Comparison of ENCODE assay signal across 24 cellular contexts in the genomic region with DNA sequence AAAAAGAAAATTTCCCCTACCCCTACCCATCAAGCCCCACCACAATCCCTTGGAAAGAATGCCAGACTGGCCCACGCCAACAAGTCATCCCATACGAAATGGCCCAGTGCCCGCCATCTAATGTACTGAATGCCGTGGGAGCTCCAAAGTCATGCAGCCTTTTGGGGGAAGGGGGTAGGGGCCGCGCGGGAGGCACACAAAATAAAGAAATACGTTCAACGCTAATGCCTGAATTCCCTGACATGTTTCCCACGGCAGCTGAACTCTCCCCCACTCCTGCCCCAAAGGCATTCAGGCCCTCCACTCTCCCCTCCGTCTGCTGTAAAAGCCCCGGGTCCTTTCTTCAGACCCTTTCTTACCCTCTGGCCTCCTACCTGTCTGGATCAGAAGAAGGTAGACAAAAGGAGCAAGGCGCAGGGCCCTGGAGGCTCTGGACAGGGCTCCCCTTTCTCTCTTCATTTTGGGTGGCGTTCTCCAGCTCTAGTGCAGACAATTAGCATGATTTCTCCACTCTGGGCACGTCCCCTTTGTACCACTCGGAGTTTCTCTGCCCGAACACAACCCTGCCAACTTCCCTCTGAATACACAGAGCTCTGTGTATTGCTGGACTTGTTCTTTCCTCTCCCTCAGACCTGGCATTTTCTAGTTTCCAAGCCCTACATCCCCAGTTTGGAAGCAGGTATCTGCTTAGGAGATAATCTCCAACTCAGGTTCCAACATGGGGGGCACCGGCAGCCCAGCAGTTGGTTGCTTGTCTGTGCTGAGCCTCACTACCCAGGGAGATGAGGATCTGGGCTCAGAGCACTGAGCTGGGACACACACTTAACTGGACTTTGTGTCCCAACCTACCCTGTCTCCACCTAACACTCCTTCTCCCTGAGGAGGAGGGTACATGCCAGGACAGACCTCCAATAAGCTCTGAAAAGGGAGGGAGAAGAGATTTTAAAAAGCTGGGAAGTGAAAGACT. TPM values are rescaled to one million over a fixed set of nuclear protein-coding genes. Genes with fewer than 3 reads are reported as not detected.
DNase-seq lines count a peak whose midpoint lies in the region; ATAC-seq, FAIRE-seq and TF ChIP-seq lines count a peak whose summit lies in the region.
"Had no signal": no experiment of that assay in that cellular context is flagged by ENCODE, and none has a peak within 500 bp of the region (broad histone marks: within the 10 kb centered on the region; RNA-seq: fewer than 3 reads in every experiment).

A gene with protein sequence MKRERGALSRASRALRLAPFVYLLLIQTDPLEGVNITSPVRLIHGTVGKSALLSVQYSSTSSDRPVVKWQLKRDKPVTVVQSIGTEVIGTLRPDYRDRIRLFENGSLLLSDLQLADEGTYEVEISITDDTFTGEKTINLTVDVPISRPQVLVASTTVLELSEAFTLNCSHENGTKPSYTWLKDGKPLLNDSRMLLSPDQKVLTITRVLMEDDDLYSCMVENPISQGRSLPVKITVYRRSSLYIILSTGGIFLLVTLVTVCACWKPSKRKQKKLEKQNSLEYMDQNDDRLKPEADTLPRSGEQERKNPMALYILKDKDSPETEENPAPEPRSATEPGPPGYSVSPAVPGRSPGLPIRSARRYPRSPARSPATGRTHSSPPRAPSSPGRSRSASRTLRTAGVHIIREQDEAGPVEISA (minus strand): TSS at position 500 of the 967 bp plus-strand sequence. CDS start 41 bp downstream, at position 459.

- CTCF ChIA-PET in AG04450 (lab: Charles Lee), result interaction anchor here (0.6 to 4.3 kb wide), 11 partner anchors 8 to 517 kb away, joined by 3 to 32 read pairs (median 4); a partner anchor contains a TSS

- no peak for FAIRE-seq in pancreas (lab: Jason Lieb, UNC)
- FAIRE-seq: A204.1, urothelium cell line had no signal

- POLR2A ChIA-PET in AG04450 (lab: Yijun Ruan, JAX), result interaction anchor here (0.8 to 2.6 kb wide), 7 partner anchors 18 to 59 kb away, joined by 3 to 22 read pairs (median 4); a partner anchor contains a TSS

- no peaks in the 10 kb centered on the region for H3K36me3 ChIP-seq in pancreas
- H3K36me3 ChIP-seq: gastrocnemius medialis, prostate gland had no signal

- WGBS in pancreas, 2 donors, result 68 to 77% methylated on average over 18 of the region's 18 CpGs

- H3K4me3 ChIP-seq in AG04450 (ENCODE audit: low read depth, low read length) (no peak within 1 kb of the TSS), pancreas (no peak within 1 kb of the TSS)
- H3K4me3 ChIP-seq: gastrocnemius medialis, prostate gland, smooth muscle cell had no signal

- peak within 1 kb of the TSS; percentile 94 for H3K27ac ChIP-seq in AG04450 (ENCODE audit: low read depth, low read length)
- peak within 1 kb of the TSS; percentile 99 for H3K27ac ChIP-seq in caudate nucleus (ENCODE audit: low read depth, low read length)
- no peak within 1 kb of the TSS for H3K27ac ChIP-seq in pancreas
- H3K27ac ChIP-seq: epithelial cell of prostate, gastrocnemius medialis, prostate gland had no signal

- H3K27me3 ChIP-seq in AG04450 (ENCODE audit: control insufficient read depth, insufficient read depth, low read length) (no peaks in the 10 kb centered on the region), pancreas (peaks cover 0 to 3% (median 0%) of the 10 kb centered on the region in 4 donors)
- H3K27me3 ChIP-seq: gastrocnemius medialis had no signal

- no peak for ATAC-seq in omental fat pad (ENCODE audit: low FRiP score)
- ATAC-seq in GM18873 (IDR thresholded peaks at IDR 0.05; ENCODE audit: low FRiP score, unreplicated experiment), result no peak
- no peak for ATAC-seq in GM19397 (IDR thresholded peaks at IDR 0.05; ENCODE audit: unreplicated experiment)
- no peak for ATAC-seq in pancreas
- ATAC-seq: activated CD8-positive, alpha-beta T cell treated with anti-CD3 and anti-CD28 coated beads, Interleukin-2, amount 10 ng/mL, durations not matched to agents 7 days and 5 days; gastrocnemius medialis; stimulated activated naive CD8-positive, alpha-beta T cell treated with anti-CD3 and anti-CD28 coated beads, Interleukin-15, amount 100 ng/mL, for 72 hours had no signal

- no peak for TF ChIP-seq CTCF in AG04450 (IDR thresholded peaks at IDR 0.05; ENCODE audit: low read depth, low read length)
- TF ChIP-seq CTCF in omental fat pad (IDR thresholded peaks at IDR 0.05), result no peak
- no peak for TF ChIP-seq CTCF in pancreas (IDR thresholded peaks at IDR 0.05)

- no peaks in the 10 kb centered on the region for H3K4me1 ChIP-seq in pancreas
- H3K4me1 ChIP-seq: gastrocnemius medialis, prostate gland had no signal

- intact Hi-C loops in pancreas (cut with DNase I), result no loop called here

- no peaks in the 10 kb centered on the region for H3K9me3 ChIP-seq in AG04450 (ENCODE audit: control insufficient read depth, insufficient read depth, low read length)
- H3K9me3 ChIP-seq in pancreas, result no peaks in the 10 kb centered on the region
- H3K9me3 ChIP-seq: gastrocnemius medialis, prostate gland had no signal

- DNase-seq in AG04450 (ENCODE audit: low read depth, low spot score) (no peak), caudate nucleus (lab: John Stamatoyannopoulos, UW) (peak in 53 of 61 donors; percentile 4 to 94 (median 75)), left kidney (ENCODE audit: low read depth, low spot score) (peak; percentile 5), omental fat pad (ENCODE audit: low spot score) (no peak), pancreas (no peak), NCI-H69 (lab: John Stamatoyannopoulos, UW) (no peak)
- DNase-seq: activated B cell treated with CpG ODN at 0.5 μM for 24 hours; activated CD8-positive, alpha-beta T cell treated with anti-CD3 and anti-CD28 coated beads, Interleukin-2, amount 10 ng/mL, durations not matched to agents 7 days and 5 days; activated T-cell treated with anti-CD3 and anti-CD28 coated beads, Interleukin-2, amount 50 U/mL, for 24 hours; gastrocnemius medialis; GF-D8; KBM-7; NCI-H187 treated with DMSO at 0.1 percent for 48 hours; NCI-H2227 treated with DMSO at 0.1 percent for 48 hours; stimulated activated CD4-positive, alpha-beta T cell treated with anti-CD3 and anti-CD28 coated beads, Interleukin-4, amount 100 ng/mL, for 1 hour; stimulated activated naive CD8-positive, alpha-beta T cell treated with anti-CD3 and anti-CD28 coated beads, Interleukin-15, amount 100 ng/mL, for 72 hours had no signal

RNA-seq across cellular contexts. Expression of the gene that starts here (rescaled TPM):
- 0.05 and 0.10 TPM in 2 replicates for polyA plus RNA-seq in AG04450 (2011; rRNA removed)
- polyA minus RNA-seq in AG04450 (2011; rRNA and poly(A)+ RNA removed), result 0.65 and 1.1 TPM in 2 replicates
- 10 to 100 TPM in 3 of 4 donors, 1 to 10 TPM in 1; 8.5 to 37.3 (median 21.3) TPM for total RNA-seq in omental fat pad
- total RNA-seq in pancreas, result under 1 TPM in 5 of 6 donors, not detected in 1; 0.03 to 0.38 (median 0.12) TPM
- under 1 TPM in 1 of 2 donors, not detected in 1; 0.23 TPM for polyA plus RNA-seq in pancreas
- total RNA-seq: activated B cell treated with CpG ODN at 0.5 μM for 24 hours; activated CD8-positive, alpha-beta T cell treated with anti-CD3 and anti-CD28 coated beads, Interleukin-2, amount 10 ng/mL, durations not matched to agents 7 days and 5 days; myocyte; smooth muscle cell had no signal
- polyA plus RNA-seq: smooth muscle cell had no signal

Comparison
In these comparisons a context has a peak if more than half of its experiments do, and no peak if none do; other contexts are left out.
1. RNA of the gene that starts here (total RNA-seq): 8.5 to 37.3 TPM in omental fat pad; 0.03 to 0.38 TPM in pancreas; every median in the first group is over 4 times any median in the second.
2. DNase-seq: peak in caudate nucleus (53 of 61) and left kidney (single experiment); none in AG04450 (single experiment), omental fat pad (single experiment), pancreas (0 of 6) and NCI-H69 (single experiment).
3. H3K27ac ChIP-seq: peak in AG04450 (single experiment) and caudate nucleus (single experiment); none in pancreas (0 of 4).